In genomic region chr15:66911131-66911700, GRCh38 we compare ENCODE assay signal across 1 cellular context.
TF ChIP-seq lines count a peak whose summit lies in the region.

No MANE protein-coding gene starts in this region.

TF ChIP-seq in K562, 482 proteins besides CTCF, POLR2A, EP300 and RAD21:
- TF ChIP-seq PURB (CRISPR knock-in tag; IDR thresholded peaks at IDR 0.05; ENCODE audit: low read depth) (no peak), HMG20A (CRISPR knock-in tag; conservative IDR thresholded peaks at IDR 0.05) (no peak), ZNF212 (CRISPR knock-in tag; IDR thresholded peaks at IDR 0.05) (no peak), DEAF1 (CRISPR knock-in tag; IDR thresholded peaks at IDR 0.05) (no peak), PHB2 (IDR thresholded peaks at IDR 0.05; ENCODE audit: low read depth) (no peak), ZBTB9 (CRISPR knock-in tag; IDR thresholded peaks at IDR 0.05) (no peak), NR1H2 (CRISPR knock-in tag; IDR thresholded peaks at IDR 0.05) (no peak)
TF ChIP-seq in K562: peak in this region for 0.
